12 cellular contexts compared by ENCODE assay signal in the genomic region with DNA sequence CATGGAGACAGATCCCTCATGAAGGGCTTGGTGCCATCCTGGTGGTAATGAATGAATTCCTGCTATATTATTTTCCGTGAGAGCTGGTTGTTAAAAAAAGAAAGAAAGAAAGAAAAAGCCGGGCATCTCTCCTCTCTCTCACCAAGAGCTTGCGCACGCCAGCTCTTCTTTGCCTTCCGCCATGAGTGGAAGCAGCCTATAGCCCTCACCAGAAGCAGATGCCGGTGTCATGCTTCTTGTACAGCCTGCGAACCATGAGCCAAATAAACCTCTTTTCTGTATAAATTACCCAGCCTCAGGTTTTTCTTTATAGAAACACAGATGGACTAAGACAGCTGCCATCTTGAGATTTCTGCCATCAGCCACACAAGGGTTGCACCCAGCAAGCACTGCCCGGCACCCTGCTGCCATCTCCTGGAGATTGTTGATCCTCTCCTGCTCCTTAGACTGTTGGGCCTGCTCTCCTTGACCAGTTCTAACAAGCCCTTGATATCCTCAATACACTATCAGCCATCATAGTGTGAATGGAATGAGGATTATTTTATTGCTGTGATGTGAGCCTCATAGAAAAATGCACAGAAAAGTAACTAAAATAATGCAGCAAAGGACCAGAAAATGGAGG. TPM values are rescaled to one million over a fixed set of nuclear protein-coding genes. Genes with fewer than 3 reads are reported as not detected.
DNase-seq lines count a peak whose midpoint lies in the region; ATAC-seq and TF ChIP-seq lines count a peak whose summit lies in the region.
"Had no signal": no experiment of that assay in that cellular context is flagged by ENCODE, and none has a peak within 500 bp of the region (broad histone marks: within the 10 kb centered on the region; RNA-seq: fewer than 3 reads in every experiment).

No MANE protein-coding gene starts in this region.

- TF ChIP-seq CTCF in H9 (conservative IDR thresholded peaks at IDR 0.05) (peak; percentile 16; the same call in 2 of the 3 replicates), kidney epithelial cell (IDR thresholded peaks at IDR 0.05; ENCODE audit: insufficient read depth, low read length, poor library complexity, severe bottlenecking) (peak; percentile 30)

- H3K4me1 Mint-ChIP-seq in H9: peaks cover under 1 to 1% of the 10 kb centered on the region in 2 experiments; a peak in 3 of 4 replicates

- H3K23me2 ChIP-seq in H9 (ENCODE audit: insufficient read length, low read depth, low read length, poor library complexity, severe bottlenecking): no peaks in the 10 kb centered on the region

- no peak overlapping the region for H3K4me3 Mint-ChIP-seq in H9

- no peak overlapping the region for H3K18ac ChIP-seq in H9 (ENCODE audit: insufficient read length, low read depth, low read length)

- H3K4me3 ChIP-seq in kidney epithelial cell (ENCODE audit: low read depth, low read length): no peak overlapping the region
- H3K4me3 ChIP-seq: thoracic aorta had no signal

- H3K9me3 ChIP-seq in H9 (ENCODE audit: control insufficient read depth, low read depth, low read length): no peaks in the 10 kb centered on the region
- H3K9me3 ChIP-seq: thoracic aorta had no signal

- H3K27me3 Mint-ChIP-seq in H9 (ENCODE audit: low read depth): peaks cover 3% of the 10 kb centered on the region; the same call in 1 of the 2 replicates

- no peaks in the 10 kb centered on the region for H3K9me3 Mint-ChIP-seq in H9

- H4K20me1 ChIP-seq in H9 (ENCODE audit: control insufficient read depth, insufficient read depth, insufficient read length): no peaks in the 10 kb centered on the region

- H3K23ac ChIP-seq in H9 (ENCODE audit: insufficient read length, low read depth, low read length): no peak overlapping the region

- H3T11ph ChIP-seq in H9 (ENCODE audit: low read length): no peak overlapping the region

- no peak overlapping the region for H3K27ac ChIP-seq in H9 (ENCODE audit: insufficient read length, low read depth, low read length)
- H3K27ac ChIP-seq: thoracic aorta had no signal

- no peaks in the 10 kb centered on the region; a peak in 1 of 7 replicates for H3K36me3 Mint-ChIP-seq in H9 (ENCODE audit: insufficient read depth in 1 of 3, low read depth in 3 of 3)

- DNase-seq in D341Med (ENCODE audit: low spot score) (peak; percentile 54), H9 (no peak), SK-N-DZ (ENCODE audit: low spot score) (peak; percentile 30), kidney epithelial cell (ENCODE audit: low read depth) (no peak), NK-92 (lab: John Stamatoyannopoulos, UW; ENCODE audit: unreplicated experiment) (no peak), NCI-H2081 (lab: John Stamatoyannopoulos, UW) (no peak), dedifferentiated amniotic fluid mesenchymal stem cell (ENCODE audit: extremely low spot score) (no peak)
- DNase-seq: NCI-H2171 had no signal

- H3K4ac ChIP-seq in H9 (ENCODE audit: low read depth, low read length): no peak overlapping the region

- no peaks in the 10 kb centered on the region for H3K4me1 ChIP-seq in H9 (ENCODE audit: insufficient read depth, low read length)

- no peak overlapping the region for H4K5ac ChIP-seq in H9 (ENCODE audit: insufficient read length, low read depth, low read length)

- no peak overlapping the region for H3K14ac ChIP-seq in H9 (ENCODE audit: insufficient read depth, low read length)

- no peaks in the 10 kb centered on the region for H3K79me2 ChIP-seq in H9 (ENCODE audit: insufficient read depth, low read length)

- no peak overlapping the region for H2BK120ac ChIP-seq in H9 (ENCODE audit: low read depth, low read length, poor library complexity, severe bottlenecking)

- H4K91ac ChIP-seq in H9 (ENCODE audit: insufficient read length, low read depth, low read length): no peak overlapping the region

- no peak overlapping the region for H2AFZ ChIP-seq in H9 (ENCODE audit: low read length)

- no peak overlapping the region for H3K9ac ChIP-seq in H9 (ENCODE audit: extremely low read depth, insufficient read length, low read length)

- H4K8ac ChIP-seq in H9 (replicated peaks; ENCODE audit: insufficient read length, low read depth, low read length): no peak overlapping the region

- no peak overlapping the region for H3K56ac ChIP-seq in H9 (ENCODE audit: insufficient read length, low read depth, low read length)

- no peaks in the 10 kb centered on the region for H3K36me3 ChIP-seq in kidney epithelial cell (ENCODE audit: control insufficient read depth, insufficient read depth, low read length)
- H3K36me3 ChIP-seq: thoracic aorta had no signal

- WGBS in H9 (ENCODE audit: extremely low coverage, insufficient read length, low lambda C conversion rate): no CpG with 5 or more reads among the region's 8 CpGs

- no peaks in the 10 kb centered on the region for H3K79me1 ChIP-seq in H9 (ENCODE audit: insufficient read depth, low read depth, low read length, poor library complexity, severe bottlenecking)

- H2BK5ac ChIP-seq in H9 (ENCODE audit: insufficient read length, low read length): no peak overlapping the region

- H3K27ac Mint-ChIP-seq in H9: no peak overlapping the region; a peak in 1 of 7 replicates

- no peak overlapping the region for H2BK15ac ChIP-seq in H9 (ENCODE audit: low read depth, low read length)

- ATAC-seq in GM19351 (IDR thresholded peaks at IDR 0.05; ENCODE audit: unreplicated experiment): no peak

- no peak overlapping the region for H3K4me2 ChIP-seq in H9 (ENCODE audit: insufficient read depth, insufficient read length, low read length)

- H2BK12ac ChIP-seq in H9 (ENCODE audit: insufficient read length, low read depth, low read length): no peak overlapping the region

- no peak overlapping the region for H2AK5ac ChIP-seq in H9 (ENCODE audit: insufficient read length, low read length)

- H3K27me3 ChIP-seq in H9 (ENCODE audit: insufficient read depth, low read length): no peaks in the 10 kb centered on the region
- H3K27me3 ChIP-seq in kidney epithelial cell (ENCODE audit: control insufficient read depth, insufficient read depth, low read length): peaks cover 5% of the 10 kb centered on the region

- H2BK20ac ChIP-seq in H9 (ENCODE audit: low read depth, low read length, poor library complexity, severe bottlenecking): no peak overlapping the region

RNA-seq across cellular contexts. Expression of a gene that starts 3.5 kb away (rescaled TPM):
- total RNA-seq in H9 (2021) (0.13 TPM in 1 of 2 replicates, not detected in the other), kidney epithelial cell (not detected in 2 replicates)
- not detected in 2 replicates for polyA plus RNA-seq in SK-N-DZ (2014; cell fraction: cytosol; rRNA removed)
- not detected in 2 replicates for polyA plus RNA-seq in SK-N-DZ (2014; cell fraction: nucleus; rRNA removed)
- total RNA-seq: activated CD8-positive, alpha-beta memory T cell treated with anti-CD3 and anti-CD28 coated beads for 36 hours; chondrocyte; thoracic aorta had no signal

RNA-seq across cellular contexts. Expression of a gene that starts 30.8 kb away (rescaled TPM):
- total RNA-seq in H9 (2021): not detected in 2 replicates
- polyA plus RNA-seq in SK-N-DZ (2014; cell fraction: cytosol; rRNA removed): not detected in 2 replicates
- polyA plus RNA-seq in SK-N-DZ (2014; cell fraction: nucleus; rRNA removed): not detected in 2 replicates
- not detected in 2 replicates for total RNA-seq in kidney epithelial cell
- total RNA-seq: activated CD8-positive, alpha-beta memory T cell treated with anti-CD3 and anti-CD28 coated beads for 36 hours; chondrocyte; thoracic aorta had no signal

RNA-seq across cellular contexts. Expression of a gene that starts 38.8 kb away (rescaled TPM):
- 57.4 and 61.2 TPM in 2 replicates for total RNA-seq in H9 (2021)
- polyA plus RNA-seq in SK-N-DZ (2014; cell fraction: cytosol; rRNA removed): 57.5 and 63.4 TPM in 2 replicates
- polyA plus RNA-seq in SK-N-DZ (2014; cell fraction: nucleus; rRNA removed): 66.3 and 68.3 TPM in 2 replicates
- 83.2 and 93.5 TPM in 2 replicates for total RNA-seq in kidney epithelial cell

RNA-seq across cellular contexts. Expression of a gene that starts 42.2 kb away (rescaled TPM):
- total RNA-seq in H9 (2021) (7.4 and 8.6 TPM in 2 replicates), kidney epithelial cell (10.3 and 16.1 TPM in 2 replicates)
- polyA plus RNA-seq in SK-N-DZ (2014; cell fraction: cytosol; rRNA removed): 21.4 and 22.3 TPM in 2 replicates
- 13.0 and 19.8 TPM in 2 replicates for polyA plus RNA-seq in SK-N-DZ (2014; cell fraction: nucleus; rRNA removed)

RNA-seq across cellular contexts. Expression of a gene that starts 56.5 kb away (rescaled TPM):
- total RNA-seq in H9 (2021) (not detected in 2 replicates), kidney epithelial cell (0.13 and 0.14 TPM in 2 replicates)
- polyA plus RNA-seq in SK-N-DZ (2014; cell fraction: cytosol; rRNA removed): not detected in 2 replicates
- polyA plus RNA-seq in SK-N-DZ (2014; cell fraction: nucleus; rRNA removed): not detected in 2 replicates
- total RNA-seq: activated CD8-positive, alpha-beta memory T cell treated with anti-CD3 and anti-CD28 coated beads for 36 hours; chondrocyte; thoracic aorta had no signal

Comparison
In these comparisons a context has a peak if more than half of its experiments do, and no peak if none do; other contexts are left out.
1. DNase-seq: peak in D341Med (single experiment) and SK-N-DZ (single experiment); none in H9 (single experiment), kidney epithelial cell (single experiment), NK-92 (single experiment), NCI-H2081 (0 of 2) and dedifferentiated amniotic fluid mesenchymal stem cell (single experiment).